In the genomic region with DNA sequence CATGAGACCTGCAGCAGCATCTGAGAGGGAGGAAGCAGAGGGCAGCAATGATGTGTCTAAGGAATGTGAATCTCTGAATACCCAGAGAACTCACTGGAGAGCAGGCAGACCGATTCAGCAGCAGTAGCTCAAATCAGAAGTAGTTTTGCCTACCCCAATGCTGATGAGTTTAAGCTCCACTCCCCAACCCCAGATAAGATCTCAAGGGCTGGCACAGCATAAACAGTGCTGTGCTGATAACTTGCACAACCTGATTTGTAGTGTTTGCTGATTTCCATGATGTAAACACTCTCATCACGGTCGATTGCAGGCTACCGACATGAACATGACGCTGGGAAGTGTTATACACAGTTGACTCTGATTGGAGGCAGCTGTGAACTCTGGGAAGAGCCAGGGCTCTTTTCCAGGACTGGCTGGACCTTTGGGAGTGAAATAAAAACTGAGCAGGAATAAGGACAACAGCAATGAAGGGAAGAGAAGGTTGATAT, we compare ENCODE assay signal across 9 cellular contexts. TPM values are rescaled to one million over a fixed set of nuclear protein-coding genes. Genes with fewer than 3 reads are reported as not detected.
DNase-seq lines count a peak whose midpoint lies in the region; ATAC-seq and TF ChIP-seq lines count a peak whose summit lies in the region.
"Had no signal": no experiment of that assay in that cellular context is flagged by ENCODE, and none has a peak within 500 bp of the region (broad histone marks: within the 10 kb centered on the region; RNA-seq: fewer than 3 reads in every experiment).

No MANE protein-coding gene starts in this region.

- intact Hi-C loops in left lung (cut with DNase I), result no loop called here
- intact Hi-C loops in upper lobe of right lung (cut with DNase I), result no loop called here

- TF ChIP-seq CTCF in VCaP (conservative IDR thresholded peaks at IDR 0.05), result no peak
- no peak for TF ChIP-seq CTCF in left lung (IDR thresholded peaks at IDR 0.05)
- no peak for TF ChIP-seq CTCF in upper lobe of right lung (IDR thresholded peaks at IDR 0.05)

- H3K9me3 ChIP-seq in left lung, result no peaks in the 10 kb centered on the region
- H3K9me3 ChIP-seq in upper lobe of right lung, result no peaks in the 10 kb centered on the region

- DNase-seq in NCI-H1417 (lab: John Stamatoyannopoulos, UW), result peak; percentile 20 to 76 (median 52)
- no peak for DNase-seq in NCI-H1417 treated with DMSO at 0.1 percent for 48 hours (lab: John Stamatoyannopoulos, UW)
- DNase-seq in left lung, result peak in 1 of 2 donors; percentile 43
- peak; percentile 63 for DNase-seq in upper lobe of right lung
- no peak for DNase-seq in mesenteric fat pad (ENCODE audit: low spot score)
- DNase-seq in T1000 (lab: John Stamatoyannopoulos, UW), result no peak

- H3K27ac ChIP-seq in VCaP (peak overlapping the region; percentile 80), left lung (peak overlapping the region in 1 of 2 donors; percentile 30), upper lobe of right lung (no peak overlapping the region)

- H3K4me1 ChIP-seq in left lung, result peaks cover 6 to 17% of the 10 kb centered on the region in 2 donors
- H3K4me1 ChIP-seq in upper lobe of right lung, result peaks cover 14% of the 10 kb centered on the region

- H3K36me3 ChIP-seq in left lung (no peaks in the 10 kb centered on the region), upper lobe of right lung (no peaks in the 10 kb centered on the region)

- H3K27me3 ChIP-seq in left lung (no peaks in the 10 kb centered on the region), upper lobe of right lung (no peaks in the 10 kb centered on the region)

- ATAC-seq in left lung (peak; percentile 82), upper lobe of right lung (peak; percentile 91), GM19463 (IDR thresholded peaks at IDR 0.05; ENCODE audit: unreplicated experiment) (no peak)

- H3K4me3 ChIP-seq in left lung, result no peak overlapping the region
- no peak overlapping the region for H3K4me3 ChIP-seq in upper lobe of right lung

RNA-seq across cellular contexts. Expression of a gene that starts 11.2 kb away (rescaled TPM):
- total RNA-seq in left lung (under 1 TPM in 1 of 2 donors, not detected in 1; 0.26 TPM), upper lobe of right lung (not detected), mesenteric fat pad (0.71 TPM)
- total RNA-seq: activated T-helper 2 cell treated with anti-CD3 and anti-CD28 coated beads, Interferon-gamma antibody, Interleukin-2, Interleukin-4, amounts not matched to agents 10 μg/mL and 5 μg/mL and 100 μg/mL, durations not matched to agents 14 hours and 24 hours and 36 hours had no signal

RNA-seq across cellular contexts. Expression of a gene that starts 31.3 kb away (rescaled TPM):
- total RNA-seq in left lung (not detected), upper lobe of right lung (not detected), mesenteric fat pad (0.26 TPM)
- total RNA-seq: activated T-helper 2 cell treated with anti-CD3 and anti-CD28 coated beads, Interferon-gamma antibody, Interleukin-2, Interleukin-4, amounts not matched to agents 10 μg/mL and 5 μg/mL and 100 μg/mL, durations not matched to agents 14 hours and 24 hours and 36 hours had no signal

Comparison
In these comparisons a context has a peak if more than half of its experiments do, and no peak if none do; other contexts are left out.
1. DNase-seq: peak in NCI-H1417 (3 of 3) and upper lobe of right lung (single experiment); none in NCI-H1417 treated with DMSO at 0.1 percent for 48 hours (single experiment), mesenteric fat pad (single experiment) and T1000 (single experiment).